Comparison of ENCODE assay signal across 9 cellular contexts in the genomic region with DNA sequence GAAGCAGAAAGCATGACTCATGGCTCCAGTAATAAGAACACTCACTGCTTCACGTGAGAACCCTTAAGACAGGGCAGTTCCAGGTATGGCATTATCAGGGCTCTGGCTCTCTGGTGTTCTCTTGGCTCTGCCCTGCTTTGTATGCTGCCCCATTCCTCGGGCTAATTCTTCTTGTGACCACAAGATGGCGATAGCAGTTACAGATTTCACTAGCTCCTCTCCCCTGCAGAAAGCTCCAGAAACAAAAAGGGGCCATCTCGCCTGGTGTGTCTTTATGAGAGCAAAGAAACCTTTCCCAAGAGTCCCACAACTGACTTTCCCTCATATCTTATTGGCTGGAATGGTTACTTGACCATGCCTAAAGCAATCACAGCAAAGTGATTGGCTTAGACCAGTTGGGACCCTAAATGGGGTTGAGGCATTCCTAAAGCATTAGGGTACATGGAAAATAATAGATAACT.
DNase-seq lines count a peak whose midpoint lies in the region; ATAC-seq and TF ChIP-seq lines count a peak whose summit lies in the region.
"Had no signal": no experiment of that assay in that cellular context is flagged by ENCODE, and none has a peak within 500 bp of the region (broad histone marks: within the 10 kb centered on the region; RNA-seq: fewer than 3 reads in every experiment).

No MANE protein-coding gene starts in this region.

- no peak for TF ChIP-seq POLR2A in GM18505 (IDR thresholded peaks at IDR 0.05; ENCODE audit: borderline replicate concordance, extremely low read depth, insufficient read depth, insufficient read length)

- H3K9me3 Mint-ChIP-seq in central memory CD8-positive, alpha-beta T cell, result no peaks in the 10 kb centered on the region
- H3K9me3 Mint-ChIP-seq: IgD-negative memory B cell had no signal

- intact Hi-C loops in left colon (cut with DNase I, micrococcal nuclease), result loop anchor here in 1 of 2 donors (2.0 kb wide), 1 partner anchor 325 kb away; no protein-coding TSS in a partner anchor

- no peak overlapping the region for H3K4me3 Mint-ChIP-seq in central memory CD8-positive, alpha-beta T cell
- H3K4me3 Mint-ChIP-seq: IgD-negative memory B cell had no signal

- H3K27me3 Mint-ChIP-seq in central memory CD8-positive, alpha-beta T cell, result no peaks in the 10 kb centered on the region
- H3K27me3 Mint-ChIP-seq: IgD-negative memory B cell had no signal

- H3K4me1 Mint-ChIP-seq in central memory CD8-positive, alpha-beta T cell, result no peaks in the 10 kb centered on the region
- H3K4me1 Mint-ChIP-seq: IgD-negative memory B cell had no signal

- ATAC-seq in GM18505 (IDR thresholded peaks at IDR 0.05; ENCODE audit: unreplicated experiment), result peak; percentile 94
- peak; percentile 95 for ATAC-seq in HG02885 (IDR thresholded peaks at IDR 0.05; ENCODE audit: poor library complexity, unreplicated experiment)
- peak; percentile 68 for ATAC-seq in central memory CD8-positive, alpha-beta T cell (replicated peaks; ENCODE audit: extremely low read depth, poor library complexity, severe bottlenecking)
- peak; percentile 89 for ATAC-seq in left colon

- DNase-seq in AG09309 (ENCODE audit: low read depth) (peak; percentile 31), NCI-H146 treated with DMSO at 0.1 percent for 48 hours (lab: John Stamatoyannopoulos, UW; ENCODE audit: unreplicated experiment) (peak; percentile 41), T1000 (lab: John Stamatoyannopoulos, UW) (peak; percentile 13), left colon (peak; percentile 12 to 26)
- peak in 1 of 2 donors; percentile 16 for DNase-seq in central memory CD8-positive, alpha-beta T cell (ENCODE audit: low spot score in 2 of 2)
- peak in 2 of 3 donors; percentile 1 to 2 for DNase-seq in stimulated activated CD4-positive, alpha-beta T cell treated with anti-CD3 and anti-CD28 coated beads, TNF-alpha, amount 100 ng/mL, for 1 hour (ENCODE audit: low read depth in 3 of 3, low spot score in 1 of 3)

- peak; percentile 82 for TF ChIP-seq CTCF in AG09309 (IDR thresholded peaks at IDR 0.05; ENCODE audit: control insufficient read depth, insufficient read depth, low read depth, low read length, missing control alignments)

- H3K4me3 ChIP-seq in AG09309 (ENCODE audit: control insufficient read depth, low read depth, low read length), result no peak overlapping the region

- no peak overlapping the region for H3K27ac Mint-ChIP-seq in central memory CD8-positive, alpha-beta T cell (ENCODE audit: low read depth)
- H3K27ac Mint-ChIP-seq: IgD-negative memory B cell had no signal

- H3K36me3 Mint-ChIP-seq in central memory CD8-positive, alpha-beta T cell (ENCODE audit: insufficient read depth), result peaks cover 5% of the 10 kb centered on the region
